23 cellular contexts compared by ENCODE assay signal in genomic region chr4:2252530-2252924, GRCh38. TPM values are rescaled to one million over a fixed set of nuclear protein-coding genes. Genes with fewer than 3 reads are reported as not detected.
DNase-seq lines count a peak whose midpoint lies in the region; ATAC-seq and TF ChIP-seq lines count a peak whose summit lies in the region.
"Had no signal": no experiment of that assay in that cellular context is flagged by ENCODE, and none has a peak within 500 bp of the region (broad histone marks: within the 10 kb centered on the region; RNA-seq: fewer than 3 reads in every experiment).

No MANE protein-coding gene starts in this region.

- H3K27ac ChIP-seq in esophagus muscularis mucosa (replicated peaks in 1 of 4): no peak overlapping the region
- H3K27ac ChIP-seq: C4-2B, GM23248, left lung, SJCRH30, vagina had no signal

- peak; percentile 0 for DNase-seq in activated naive CD8-positive, alpha-beta T cell treated with anti-CD3 and anti-CD28 coated beads for 36 hours
- no peak for DNase-seq in activated naive CD8-positive, alpha-beta T cell treated with anti-CD3 and anti-CD28 coated beads, Interleukin-2, amount 50 U/mL, for 24 hours
- peak; percentile 17 for DNase-seq in esophagus muscularis mucosa (ENCODE audit: extremely low spot score)
- DNase-seq in stimulated activated naive B cell treated with anti-CD40 and anti-IgM and Interleukin-4, amounts not matched to agents 10 μg/mL and 1 μg/mL and 100 μg/mL, for 72 hours: peak; percentile 0
- DNase-seq in NCI-H1048 (lab: John Stamatoyannopoulos, UW): no peak
- DNase-seq: activated CD4-positive, alpha-beta T cell treated with anti-CD3 and anti-CD28 coated beads, Interleukin-2, amount 50 U/mL, for 4 hours; activated T-cell treated with anti-CD3 and anti-CD28 coated beads, Interleukin-2, amount 50 U/mL, for 1 hour; DMS 273 treated with DMSO at 0.1 percent for 48 hours; effector memory CD4-positive, alpha-beta T cell; GM23248; KG1; NCI-H187; NCI-H2227 treated with DMSO at 0.1 percent for 48 hours; NCI-H774; OCI-M1; SJCRH30 had no signal

- no peaks in the 10 kb centered on the region for H3K27me3 ChIP-seq in esophagus muscularis mucosa
- H3K27me3 ChIP-seq: left lung, SJCRH30, vagina had no signal

- H3K27ac Mint-ChIP-seq in activated naive CD8-positive, alpha-beta T cell treated with anti-CD3 and anti-CD28 coated beads for 36 hours: no peak overlapping the region
- no peak overlapping the region for H3K27ac Mint-ChIP-seq in activated naive CD8-positive, alpha-beta T cell treated with anti-CD3 and anti-CD28 coated beads, Interleukin-2, amount 50 U/mL, for 24 hours
- peak overlapping the region in 2 of 3 donors; percentile 49 to 86 for H3K27ac Mint-ChIP-seq in IgD-negative memory B cell
- no peak overlapping the region for H3K27ac Mint-ChIP-seq in stimulated activated naive B cell treated with anti-CD40 and anti-IgM and Interleukin-4, amounts not matched to agents 10 μg/mL and 1 μg/mL and 100 μg/mL, for 72 hours

- peaks cover 43 to 79% (median 76%) of the 10 kb centered on the region in 4 donors for H3K36me3 ChIP-seq in esophagus muscularis mucosa
- H3K36me3 ChIP-seq: SJCRH30 had no signal

- no peaks in the 10 kb centered on the region for H3K36me3 Mint-ChIP-seq in activated naive CD8-positive, alpha-beta T cell treated with anti-CD3 and anti-CD28 coated beads for 36 hours
- no peaks in the 10 kb centered on the region for H3K36me3 Mint-ChIP-seq in activated naive CD8-positive, alpha-beta T cell treated with anti-CD3 and anti-CD28 coated beads, Interleukin-2, amount 50 U/mL, for 24 hours (ENCODE audit: low read depth)
- peaks cover 2% of the 10 kb centered on the region for H3K36me3 Mint-ChIP-seq in IgD-negative memory B cell
- H3K36me3 Mint-ChIP-seq in stimulated activated naive B cell treated with anti-CD40 and anti-IgM and Interleukin-4, amounts not matched to agents 10 μg/mL and 1 μg/mL and 100 μg/mL, for 72 hours: peaks cover 9 to 10% of the 10 kb centered on the region in 2 donors

- H3K9me3 ChIP-seq in esophagus muscularis mucosa: no peaks in the 10 kb centered on the region
- H3K9me3 ChIP-seq: left lung, SJCRH30, vagina had no signal

- H3K4me1 ChIP-seq in esophagus muscularis mucosa: peaks cover 30 to 44% (median 37%) of the 10 kb centered on the region in 4 donors
- H3K4me1 ChIP-seq: SJCRH30 had no signal

- H3K4me1 Mint-ChIP-seq in activated naive CD8-positive, alpha-beta T cell treated with anti-CD3 and anti-CD28 coated beads for 36 hours: no peaks in the 10 kb centered on the region
- H3K4me1 Mint-ChIP-seq in activated naive CD8-positive, alpha-beta T cell treated with anti-CD3 and anti-CD28 coated beads, Interleukin-2, amount 50 U/mL, for 24 hours: no peaks in the 10 kb centered on the region
- peaks cover 4 to 9% (median 7%) of the 10 kb centered on the region in 3 donors for H3K4me1 Mint-ChIP-seq in IgD-negative memory B cell
- peaks cover 7 to 16% of the 10 kb centered on the region in 2 donors for H3K4me1 Mint-ChIP-seq in stimulated activated naive B cell treated with anti-CD40 and anti-IgM and Interleukin-4, amounts not matched to agents 10 μg/mL and 1 μg/mL and 100 μg/mL, for 72 hours

- no peaks in the 10 kb centered on the region for H3K27me3 Mint-ChIP-seq in activated naive CD8-positive, alpha-beta T cell treated with anti-CD3 and anti-CD28 coated beads for 36 hours
- no peaks in the 10 kb centered on the region for H3K27me3 Mint-ChIP-seq in activated naive CD8-positive, alpha-beta T cell treated with anti-CD3 and anti-CD28 coated beads, Interleukin-2, amount 50 U/mL, for 24 hours
- H3K27me3 Mint-ChIP-seq in IgD-negative memory B cell: no peaks in the 10 kb centered on the region
- H3K27me3 Mint-ChIP-seq in stimulated activated naive B cell treated with anti-CD40 and anti-IgM and Interleukin-4, amounts not matched to agents 10 μg/mL and 1 μg/mL and 100 μg/mL, for 72 hours: no peaks in the 10 kb centered on the region
- H3K27me3 Mint-ChIP-seq: T-helper 17 cell had no signal

- no peak for TF ChIP-seq EP300 in esophagus muscularis mucosa (IDR thresholded peaks at IDR 0.05)

- intact Hi-C loops in esophagus muscularis mucosa (cut with DNase I): no loop called here

- H3K4me3 ChIP-seq in esophagus muscularis mucosa: no peak overlapping the region
- H3K4me3 ChIP-seq: GM23248, left lung, SJCRH30, vagina had no signal

- no peak for TF ChIP-seq POLR2A in esophagus muscularis mucosa (IDR thresholded peaks at IDR 0.05; ENCODE audit: low read depth)

- ATAC-seq in activated naive CD8-positive, alpha-beta T cell treated with anti-CD3 and anti-CD28 coated beads, Interleukin-2, amount 50 U/mL, for 24 hours: no peak
- ATAC-seq in stimulated activated naive B cell treated with anti-CD40 and anti-IgM and Interleukin-4, amounts not matched to agents 10 μg/mL and 1 μg/mL and 100 μg/mL, for 72 hours (replicated peaks): no peak
- ATAC-seq in HG03457 (IDR thresholded peaks at IDR 0.05; ENCODE audit: unreplicated experiment): no peak
- no peak for ATAC-seq in HG03571 (IDR thresholded peaks at IDR 0.05; ENCODE audit: unreplicated experiment)
- ATAC-seq: left lung, T-helper 17 cell had no signal

- 100% methylated on average over 2 of the region's 8 CpGs for WGBS in esophagus muscularis mucosa

- TF ChIP-seq CTCF in esophagus muscularis mucosa (IDR thresholded peaks at IDR 0.05): no peak

- H3K4me3 Mint-ChIP-seq in activated naive CD8-positive, alpha-beta T cell treated with anti-CD3 and anti-CD28 coated beads for 36 hours: no peak overlapping the region
- no peak overlapping the region for H3K4me3 Mint-ChIP-seq in activated naive CD8-positive, alpha-beta T cell treated with anti-CD3 and anti-CD28 coated beads, Interleukin-2, amount 50 U/mL, for 24 hours
- H3K4me3 Mint-ChIP-seq in IgD-negative memory B cell: no peak overlapping the region
- no peak overlapping the region for H3K4me3 Mint-ChIP-seq in stimulated activated naive B cell treated with anti-CD40 and anti-IgM and Interleukin-4, amounts not matched to agents 10 μg/mL and 1 μg/mL and 100 μg/mL, for 72 hours

- no peaks in the 10 kb centered on the region for H3K9me3 Mint-ChIP-seq in activated naive CD8-positive, alpha-beta T cell treated with anti-CD3 and anti-CD28 coated beads for 36 hours
- no peaks in the 10 kb centered on the region for H3K9me3 Mint-ChIP-seq in activated naive CD8-positive, alpha-beta T cell treated with anti-CD3 and anti-CD28 coated beads, Interleukin-2, amount 50 U/mL, for 24 hours
- H3K9me3 Mint-ChIP-seq in IgD-negative memory B cell: no peaks in the 10 kb centered on the region
- H3K9me3 Mint-ChIP-seq in stimulated activated naive B cell treated with anti-CD40 and anti-IgM and Interleukin-4, amounts not matched to agents 10 μg/mL and 1 μg/mL and 100 μg/mL, for 72 hours: no peaks in the 10 kb centered on the region

RNA-seq across cellular contexts. Expression of gene MXD4, which starts 9.4 kb away (rescaled TPM):
- total RNA-seq in activated naive CD8-positive, alpha-beta T cell treated with anti-CD3 and anti-CD28 coated beads for 36 hours: 1 to 10 TPM in 1 of 2 experiments, under 1 TPM in 1; 0.78 to 1.2 TPM
- 31.1 TPM for polyA plus RNA-seq in IgD-negative memory B cell
- 10 to 100 TPM; 38.8 to 86.4 (median 59.2) TPM for total RNA-seq in esophagus muscularis mucosa

RNA-seq across cellular contexts. Expression of gene HAUS3, which starts 10.6 kb away (rescaled TPM):
- total RNA-seq in activated naive CD8-positive, alpha-beta T cell treated with anti-CD3 and anti-CD28 coated beads for 36 hours: 10 to 100 TPM; 23.6 to 23.7 TPM
- polyA plus RNA-seq in IgD-negative memory B cell: 21.7 TPM
- total RNA-seq in esophagus muscularis mucosa: 10 to 100 TPM in 3 of 4 donors, 1 to 10 TPM in 1; 9.9 to 14.1 (median 11.3) TPM

RNA-seq across cellular contexts. Expression of gene POLN, which starts 10.6 kb away (rescaled TPM):
- total RNA-seq in activated naive CD8-positive, alpha-beta T cell treated with anti-CD3 and anti-CD28 coated beads for 36 hours: 1 to 10 TPM in 1 of 2 experiments, under 1 TPM in 1; 0.92 to 1.0 TPM
- 0.09 TPM for polyA plus RNA-seq in IgD-negative memory B cell
- total RNA-seq in esophagus muscularis mucosa: 1 to 10 TPM; 1.2 to 3.3 (median 2.7) TPM

Comparison
In these comparisons a context has a peak if more than half of its experiments do, and no peak if none do; other contexts are left out.
1. DNase-seq: peak in activated naive CD8-positive, alpha-beta T cell treated with anti-CD3 and anti-CD28 coated beads for 36 hours (single experiment), esophagus muscularis mucosa (single experiment) and stimulated activated naive B cell treated with anti-CD40 and anti-IgM and Interleukin-4, amounts not matched to agents 10 μg/mL and 1 μg/mL and 100 μg/mL, for 72 hours (single experiment); none in activated naive CD8-positive, alpha-beta T cell treated with anti-CD3 and anti-CD28 coated beads, Interleukin-2, amount 50 U/mL, for 24 hours (single experiment) and NCI-H1048 (single experiment).
2. H3K27ac Mint-ChIP-seq: peak in IgD-negative memory B cell (2 of 3); none in activated naive CD8-positive, alpha-beta T cell treated with anti-CD3 and anti-CD28 coated beads for 36 hours (single experiment), activated naive CD8-positive, alpha-beta T cell treated with anti-CD3 and anti-CD28 coated beads, Interleukin-2, amount 50 U/mL, for 24 hours (single experiment) and stimulated activated naive B cell treated with anti-CD40 and anti-IgM and Interleukin-4, amounts not matched to agents 10 μg/mL and 1 μg/mL and 100 μg/mL, for 72 hours (single experiment).
3. RNA of gene MXD4, which starts 9.4 kb away (total RNA-seq): 38.8 to 86.4 TPM in esophagus muscularis mucosa; 0.78 to 1.2 TPM in activated naive CD8-positive, alpha-beta T cell treated with anti-CD3 and anti-CD28 coated beads for 36 hours; every median in the first group is over 10 times any median in the second.